ENCODE assay signal across 17 cellular contexts in genomic region chrX:51851507-51852085, GRCh38. TPM values are rescaled to one million over a fixed set of nuclear protein-coding genes. Genes with fewer than 3 reads are reported as not detected.
A peak's percentile ranks its signal among the peaks of the same experiment; 100 is the strongest.
DNase-seq lines count a peak whose midpoint lies in the region; ATAC-seq, FAIRE-seq and TF ChIP-seq lines count a peak whose summit lies in the region.
"Had no signal": no experiment of that assay in that cellular context is flagged by ENCODE, and none has a peak within 500 bp of the region (broad histone marks: within the 10 kb centered on the region; RNA-seq: fewer than 3 reads in every experiment).

No MANE protein-coding gene starts in this region.

- no peak overlapping the region for H3K4me2 ChIP-seq in PC-3 (ENCODE audit: low read length)

- no peaks in the 10 kb centered on the region for H3K27me3 ChIP-seq in PC-3 (ENCODE audit: low read length)
- H3K27me3 ChIP-seq: Peyer's patch had no signal

- intact Hi-C loops in PC-3 (cut with micrococcal nuclease) (loop anchor here (10.0 kb wide), 1 partner anchor 357 kb away; the partner anchor contains the start of gene NUDT11), CD14-positive monocyte (cut with micrococcal nuclease) (no loop called here)

- H3K4me1 Mint-ChIP-seq in progenitor cell of endocrine pancreas (ENCODE audit: low read depth) (no peaks in the 10 kb centered on the region), CD14-positive monocyte (no peaks in the 10 kb centered on the region)

- no peak overlapping the region for H3K4me3 ChIP-seq in PC-3 (ENCODE audit: low read length)
- H3K4me3 ChIP-seq: Peyer's patch had no signal

- H4K20me1 ChIP-seq in PC-3 (ENCODE audit: low read length), result 0 out of 2 replicates have a peak, but pooled peaks cover 4% of the 10 kb centered on the region

- no peak for FAIRE-seq in HTR-8/SVneo (lab: Jason Lieb, UNC)
- FAIRE-seq: frontal cortex had no signal

- no peaks in the 10 kb centered on the region for H3F3A ChIP-seq in PC-3 (ENCODE audit: low read length, unreplicated experiment)

- peak overlapping the region; percentile 50 for H3K27ac Mint-ChIP-seq in progenitor cell of endocrine pancreas
- no peak overlapping the region for H3K27ac Mint-ChIP-seq in CD14-positive monocyte
- H3K27ac Mint-ChIP-seq: dendritic cell treated with granulocyte-macrophage colony-stimulating factor and Interleukin-4, amounts not matched to agents 40 ng/mL and 50 ng/mL, for 4 days; T-helper 2 cell treated with Interferon-gamma antibody and Interleukin-4, amounts not matched to agents 5 μg/mL and 100 μg/mL, for 36 hours had no signal

- POLR2A ChIA-PET in PC-3 (lab: Charles Lee; ENCODE audit: unreplicated experiment), result no interaction called here

- H3K9me3 ChIP-seq in PC-3 (ENCODE audit: low read length), result no peaks in the 10 kb centered on the region
- H3K9me3 ChIP-seq: Peyer's patch had no signal

- H3K79me2 ChIP-seq in PC-3 (ENCODE audit: low read length), result no peaks in the 10 kb centered on the region

- H3K9me3 Mint-ChIP-seq in progenitor cell of endocrine pancreas (ENCODE audit: low read depth), result peaks cover 18% of the 10 kb centered on the region
- H3K9me3 Mint-ChIP-seq in CD14-positive monocyte, result peaks cover 5 to 18% (median 9%) of the 10 kb centered on the region in 7 donors

- no peaks in the 10 kb centered on the region for H3K9me2 ChIP-seq in PC-3 (replicated peaks; ENCODE audit: low read length)

- CTCF ChIA-PET in PC-3 (lab: Charles Lee), result no interaction called here

- H3K9ac ChIP-seq in PC-3 (ENCODE audit: low read length), result no peak overlapping the region

- H3K4me3 Mint-ChIP-seq in progenitor cell of endocrine pancreas (ENCODE audit: low read depth) (no peak overlapping the region), CD14-positive monocyte (no peak overlapping the region)
- H3K4me3 Mint-ChIP-seq: dendritic cell treated with granulocyte-macrophage colony-stimulating factor and Interleukin-4, amounts not matched to agents 40 ng/mL and 50 ng/mL, for 4 days; natural killer cell; T-helper 2 cell treated with Interferon-gamma antibody and Interleukin-4, amounts not matched to agents 5 μg/mL and 100 μg/mL, for 36 hours had no signal

- H3K36me3 ChIP-seq in PC-3 (ENCODE audit: low read depth, low read length), result peaks cover 3% of the 10 kb centered on the region
- H3K36me3 ChIP-seq: Peyer's patch had no signal

- BruUV-seq in PC-3 (replicated peaks; lab: Mats Ljungman, UMichigan), result no TSS peak

- H3K4me1 ChIP-seq in PC-3 (ENCODE audit: insufficient read depth, low read length), result no peaks in the 10 kb centered on the region
- H3K4me1 ChIP-seq: Peyer's patch had no signal

- H3K36me3 Mint-ChIP-seq in progenitor cell of endocrine pancreas (ENCODE audit: insufficient read depth), result peaks cover 14% of the 10 kb centered on the region
- peaks cover 4 to 11% of the 10 kb centered on the region in 2 donors for H3K36me3 Mint-ChIP-seq in CD14-positive monocyte

- DNase-seq in activated CD4-positive, CD25-positive, alpha-beta regulatory T cell treated with anti-CD3 and anti-CD28 coated beads, Interleukin-2, amount 50 U/mL, for 72 hours, result no peak
- DNase-seq in PC-3 (peak; percentile 28), progenitor cell of endocrine pancreas (ENCODE audit: low spot score, unreplicated experiment) (no peak), KG1 (lab: John Stamatoyannopoulos, UW) (no peak), CD14-positive monocyte (ENCODE audit: low spot score) (no peak), HTR-8/SVneo (ENCODE audit: insufficient read length, low spot score) (no peak)
- DNase-seq: 8988T, natural killer cell, NCI-H446 treated with DMSO at 0.1 percent for 48 hours, Peyer's patch had no signal

- H2AFZ ChIP-seq in PC-3 (ENCODE audit: low read length), result no peak overlapping the region

- peak; percentile 41 to 62 for ATAC-seq in activated CD4-positive, CD25-positive, alpha-beta regulatory T cell treated with anti-CD3 and anti-CD28 coated beads, Interleukin-2, amount 50 U/mL, for 24 hours
- ATAC-seq in HG02852 (IDR thresholded peaks at IDR 0.05; ENCODE audit: unreplicated experiment) (peak; percentile 80), PC-3 (no peak)
- ATAC-seq: left lobe of liver, natural killer cell, sciatic nerve had no signal

- no peak for TF ChIP-seq CTCF in PC-3 (conservative IDR thresholded peaks at IDR 0.05; ENCODE audit: low read depth, low read length)
- no peak for TF ChIP-seq CTCF in progenitor cell of endocrine pancreas (IDR thresholded peaks at IDR 0.05; ENCODE audit: unreplicated experiment)
- no peak for TF ChIP-seq CTCF in CD14-positive monocyte (IDR thresholded peaks at IDR 0.05)

- no peak overlapping the region for H3K27ac ChIP-seq in PC-3 (ENCODE audit: low read length)
- H3K27ac ChIP-seq: Peyer's patch had no signal

- H3K27me3 Mint-ChIP-seq in progenitor cell of endocrine pancreas (no peaks in the 10 kb centered on the region), CD14-positive monocyte (ENCODE audit: low read depth in 3 of 3) (peaks cover 0 to 3% (median 0%) of the 10 kb centered on the region in 3 donors)
- H3K27me3 Mint-ChIP-seq: dendritic cell treated with granulocyte-macrophage colony-stimulating factor and Interleukin-4, amounts not matched to agents 40 ng/mL and 50 ng/mL, for 4 days had no signal

RNA-seq across cellular contexts. Expression of gene MAGED1, which starts 41.8 kb away (rescaled TPM):
- 128 and 141 TPM in 2 replicates for total RNA-seq in PC-3 (2014; rRNA removed)
- 230 and 232 TPM in 2 replicates for total RNA-seq in progenitor cell of endocrine pancreas
- polyA plus RNA-seq in CD14-positive monocyte, result 1 to 10 TPM; 3.2 to 7.3 TPM
